Comparison of ENCODE assay signal across 15 cellular contexts in the genomic region with DNA sequence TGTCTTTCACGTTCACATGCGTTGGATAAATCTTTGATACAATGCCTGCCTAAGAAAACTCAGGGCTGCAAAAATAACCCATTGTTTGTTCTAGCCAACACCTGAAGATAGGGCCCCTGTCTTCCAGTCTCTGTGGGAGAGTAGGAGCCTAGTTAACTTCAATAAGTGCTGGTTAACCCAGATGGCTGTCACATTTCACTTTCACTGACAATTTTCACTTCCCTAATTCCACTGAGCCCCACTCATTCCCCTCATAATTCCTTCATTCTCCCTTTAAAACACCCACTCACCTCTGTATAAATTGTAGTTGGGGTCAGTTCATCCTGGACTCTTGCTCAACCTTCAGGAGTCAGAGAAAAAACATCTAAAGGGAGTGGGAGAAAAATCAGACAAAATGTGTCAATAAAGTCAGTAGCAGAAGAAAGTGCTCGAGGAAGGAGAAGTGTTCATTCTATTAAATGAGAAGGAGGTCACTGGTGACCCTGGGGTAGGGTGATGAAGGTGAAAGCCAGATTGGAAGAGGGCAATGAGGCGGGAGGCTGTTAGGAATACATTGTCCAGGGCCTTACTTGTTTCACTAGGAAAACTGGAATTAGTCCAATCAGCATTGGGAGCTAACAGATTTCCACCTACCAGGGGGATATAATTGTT. TPM values are rescaled to one million over a fixed set of nuclear protein-coding genes. Genes with fewer than 3 reads are reported as not detected.
A peak's percentile ranks its signal among the peaks of the same experiment; 100 is the strongest.
DNase-seq lines count a peak whose midpoint lies in the region; ATAC-seq, FAIRE-seq and TF ChIP-seq lines count a peak whose summit lies in the region.
"Had no signal": no experiment of that assay in that cellular context is flagged by ENCODE, and none has a peak within 500 bp of the region (broad histone marks: within the 10 kb centered on the region; RNA-seq: fewer than 3 reads in every experiment).

No MANE protein-coding gene starts in this region.

- H3K9me3 ChIP-seq in K562 (replicated peaks; ENCODE audit: control insufficient read depth, insufficient read depth, low read depth, low read length), result no peaks in the 10 kb centered on the region
- H3K9me3 ChIP-seq: BE2C had no signal

- POLR2A ChIA-PET in K562 (lab: Yijun Ruan, JAX), result no interaction called here

- no peak for TF ChIP-seq EP300 in K562 (IDR thresholded peaks at IDR 0.05; ENCODE audit: low read length)

- H3K27ac ChIP-seq in K562 (ENCODE audit: extremely low read depth, low read depth, low read length), result no peak overlapping the region
- H3K27ac ChIP-seq: GM23248 had no signal

- no peaks in the 10 kb centered on the region for H3K9me1 ChIP-seq in K562 (ENCODE audit: control insufficient read depth, insufficient read depth, low read length)

- no peaks in the 10 kb centered on the region for H3K79me2 ChIP-seq in K562 (ENCODE audit: control insufficient read depth, insufficient read depth, low read length)

- CTCF ChIA-PET in K562 (lab: Yijun Ruan, JAX; ENCODE audit: low intra/inter-chr PET ratio), result no interaction called here

- WGBS in K562 (ENCODE audit: insufficient coverage, low coverage, missing lambda C conversion rate), result 13% methylated on average over 4 of the region's 4 CpGs

- no TSS peak for BruUV-seq in K562 (replicated peaks; lab: Mats Ljungman, UMichigan)

- H3K4me3 ChIP-seq in K562, result no peak overlapping the region
- H3K4me3 ChIP-seq: GM23248 had no signal

- ATAC-seq in GM18511 (IDR thresholded peaks at IDR 0.05; ENCODE audit: unreplicated experiment) (peak; percentile 80), GM21526 (IDR thresholded peaks at IDR 0.05; ENCODE audit: low FRiP score, unreplicated experiment) (peak; percentile 77), HG03108 (IDR thresholded peaks at IDR 0.05; ENCODE audit: unreplicated experiment) (peak; percentile 61), K562 (no peak), HG02610 (IDR thresholded peaks at IDR 0.05; ENCODE audit: unreplicated experiment) (no peak)

- no peaks in the 10 kb centered on the region for H3K4me1 ChIP-seq in K562 (replicated peaks in 1 of 2; ENCODE audit: control insufficient read depth in 2 of 2, insufficient read depth in 2 of 2, low read length in 2 of 2)
- H3K4me1 ChIP-seq: BE2C had no signal

- no peak overlapping the region for H2AFZ ChIP-seq in K562 (ENCODE audit: low read depth, low read length)
- H2AFZ ChIP-seq: GM23248 had no signal

- in situ Hi-C loops in K562 (cut with MboI), result no loop called here

- H4K20me1 ChIP-seq in K562 (replicated peaks; ENCODE audit: control insufficient read depth, insufficient read depth, low read length), result no peaks in the 10 kb centered on the region

- no peak for TF ChIP-seq POLR2A in K562 (conservative IDR thresholded peaks at IDR 0.05)

- TF ChIP-seq CTCF in K562 (IDR thresholded peaks at IDR 0.05 in 2 of 3, conservative IDR thresholded peaks at IDR 0.05 in 1 of 3; ENCODE audit: insufficient read depth in 2 of 3, low read depth in 1 of 3, low read length in 3 of 3), result no peak

- intact Hi-C loops in K562 (cut with micrococcal nuclease), result no loop called here

- H3K27me3 ChIP-seq in K562 (ENCODE audit: control insufficient read depth in 2 of 2, insufficient read depth in 2 of 2, low read length in 2 of 2), result no peaks in the 10 kb centered on the region
- H3K27me3 ChIP-seq: BE2C had no signal

- H3K4me2 ChIP-seq in K562 (ENCODE audit: insufficient read depth, low read length), result no peak overlapping the region

- no peak for FAIRE-seq in K562 (lab: Jason Lieb, UNC)

- H3K36me3 ChIP-seq in K562 (ENCODE audit: control insufficient read depth, insufficient read depth, low read length), result no peaks in the 10 kb centered on the region
- H3K36me3 ChIP-seq: BE2C had no signal

- TF ChIP-seq RAD21 in K562 (CRISPR knock-in tag; conservative IDR thresholded peaks at IDR 0.05 in 1 of 2, IDR thresholded peaks at IDR 0.05 in 1 of 2), result no peak

- H3K9ac ChIP-seq in K562 (ENCODE audit: insufficient read depth in 1 of 2, low read depth in 2 of 2, low read length in 2 of 2), result no peak overlapping the region
- H3K9ac ChIP-seq: GM23248 had no signal

- no peak for DNase-seq in K562 (ENCODE audit: extremely low read depth in 1 of 4, low spot score in 3 of 4)
- no peak for DNase-seq in HK-2 (ENCODE audit: unreplicated experiment)
- no peak for DNase-seq in NCI-H2029 treated with DMSO at 0.1 percent for 48 hours (lab: John Stamatoyannopoulos, UW)
- no peak for DNase-seq in NCI-H748 treated with DMSO at 0.1 percent for 48 hours (lab: John Stamatoyannopoulos, UW)
- DNase-seq: activated CD4-positive, alpha-beta memory T cell treated with anti-CD3 and anti-CD28 coated beads, Interleukin-2, amount 10 ng/mL, durations not matched to agents 7 days and 5 days; BE2C; DND-41; effector CD4-positive, alpha-beta T cell; GM23248; NCI-H1417 treated with DMSO at 0.1 percent for 48 hours; T-helper 9 cell had no signal

TF ChIP-seq in K562, 482 proteins besides CTCF, POLR2A, EP300 and RAD21:
- no peak for TF ChIP-seq KLF16 (IDR thresholded peaks at IDR 0.05)
- TF ChIP-seq KAT8 (IDR thresholded peaks at IDR 0.05; ENCODE audit: low read depth), result no peak
- TF ChIP-seq TEAD1 (CRISPR knock-in tag; IDR thresholded peaks at IDR 0.05), result no peak
- TF ChIP-seq, protein P1, sequence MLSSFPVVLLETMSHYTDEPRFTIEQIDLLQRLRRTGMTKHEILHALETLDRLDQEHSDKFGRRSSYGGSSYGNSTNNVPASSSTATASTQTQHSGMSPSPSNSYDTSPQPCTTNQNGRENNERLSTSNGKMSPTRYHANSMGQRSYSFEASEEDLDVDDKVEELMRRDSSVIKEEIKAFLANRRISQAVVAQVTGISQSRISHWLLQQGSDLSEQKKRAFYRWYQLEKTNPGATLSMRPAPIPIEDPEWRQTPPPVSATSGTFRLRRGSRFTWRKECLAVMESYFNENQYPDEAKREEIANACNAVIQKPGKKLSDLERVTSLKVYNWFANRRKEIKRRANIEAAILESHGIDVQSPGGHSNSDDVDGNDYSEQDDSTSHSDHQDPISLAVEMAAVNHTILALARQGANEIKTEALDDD (IDR thresholded peaks at IDR 0.05), result peak; percentile 32; the same call in 1 of the 2 replicates

RNA-seq across cellular contexts. Expression of a gene that starts 51.2 kb away (rescaled TPM):
- 18.6 and 42.7 TPM in 2 replicates for total RNA-seq in K562 (2011; cell fraction: chromatin; rRNA removed; ENCODE audit: low replicate concordance)
- 9.8 and 10.5 TPM in 2 replicates for total RNA-seq in K562 (2011; cell fraction: nucleolus; rRNA removed)
- total RNA-seq in K562 (2011; cell fraction: nucleoplasm; rRNA removed), result 17.5 and 23.7 TPM in 2 replicates
- total RNA-seq in K562 (2014; rRNA removed) (26.6 and 28.7 TPM in 2 replicates), K562 (2014; rRNA removed; fragmentation: Illumina TruSeq; extraction: Trizol) (39.0 and 46.8 TPM in 2 replicates), K562 (2015; rRNA removed; fragmentation: Illumina TruSeq; extraction: Trizol) (38.0 and 41.5 TPM in 2 replicates), K562 (2021) (32.4 and 35.0 TPM in 2 replicates)
- polyA plus RNA-seq in K562 (2011; rRNA removed) (37.8 and 47.3 TPM in 2 replicates), K562 (2014; fragmentation: Illumina TruSeq; extraction: Trizol) (40.6 and 48.2 TPM in 2 replicates), K562 (2014; fragmentation: Nextera tagmentation; extraction: Ambion mirVana) (10 to 100 TPM; 39.0 to 52.3 TPM), K562 (2014; rRNA removed) (22.1 and 23.8 TPM in 2 replicates)
- 25.1 and 32.8 TPM in 2 replicates for polyA plus RNA-seq in K562 (2011; cell fraction: cytosol; rRNA removed)
- 20.0 and 28.9 TPM in 2 replicates for polyA plus RNA-seq in K562 (2011; cell fraction: nucleus; rRNA removed)
- 33.7 and 35.1 TPM in 2 replicates for polyA plus RNA-seq in K562 (2012)
- 42.7 and 51.0 TPM in 2 replicates for polyA minus RNA-seq in K562 (2011; rRNA and poly(A)+ RNA removed)
- polyA minus RNA-seq in K562 (2011; cell fraction: cytosol; rRNA and poly(A)+ RNA removed), result 13.0 and 18.2 TPM in 2 replicates
- 17.9 and 34.8 TPM in 2 replicates for polyA minus RNA-seq in K562 (2011; cell fraction: nucleus; rRNA and poly(A)+ RNA removed)

Comparison
In these comparisons a context has a peak if more than half of its experiments do, and no peak if none do; other contexts are left out.
1. ATAC-seq: peak in GM18511 (single experiment), GM21526 (single experiment) and HG03108 (single experiment); none in K562 (single experiment) and HG02610 (single experiment).